In genomic region chr12:120013659-120014380, GRCh38 we compare ENCODE assay signal across 1 cellular context.
TF ChIP-seq lines count a peak whose summit lies in the region.

No MANE protein-coding gene starts in this region.

TF ChIP-seq in HepG2, 621 proteins besides CTCF, POLR2A, EP300 and RAD21 (continued from another document and continues in another):
- TF ChIP-seq ZNF710 (CRISPR knock-in tag; IDR thresholded peaks at IDR 0.05; ENCODE audit: borderline replicate concordance) = no peak
- TF ChIP-seq ZNF564 (CRISPR knock-in tag; IDR thresholded peaks at IDR 0.05) = no peak
- peak; percentile 60; the same call in 1 of the 2 replicates for TF ChIP-seq NFIC (IDR thresholded peaks at IDR 0.05; ENCODE audit: low read length)
- no peak for TF ChIP-seq ZNF407 (CRISPR knock-in tag; IDR thresholded peaks at IDR 0.05; ENCODE audit: not compliant biosample characterization)
- TF ChIP-seq ZNF138 (CRISPR knock-in tag; IDR thresholded peaks at IDR 0.05; ENCODE audit: low read depth) = no peak
- TF ChIP-seq ADNP (CRISPR knock-in tag; IDR thresholded peaks at IDR 0.05) = no peak
- no peak for TF ChIP-seq SIN3B (IDR thresholded peaks at IDR 0.05; ENCODE audit: low read length)
- no peak for TF ChIP-seq MLX (CRISPR knock-in tag; IDR thresholded peaks at IDR 0.05)
- no peak for TF ChIP-seq ISX (CRISPR knock-in tag; conservative IDR thresholded peaks at IDR 0.05)
- no peak for TF ChIP-seq ZSCAN9 (CRISPR knock-in tag; IDR thresholded peaks at IDR 0.05; ENCODE audit: borderline replicate concordance)
- peak; percentile 73; the same call in 1 of the 2 replicates for TF ChIP-seq MIER2 (CRISPR knock-in tag; IDR thresholded peaks at IDR 0.05)
- TF ChIP-seq PHF21A (CRISPR knock-in tag; IDR thresholded peaks at IDR 0.05) = no peak
- no peak for TF ChIP-seq ZFAT (CRISPR knock-in tag; conservative IDR thresholded peaks at IDR 0.05)
- TF ChIP-seq FOXJ3 (CRISPR knock-in tag; IDR thresholded peaks at IDR 0.05; ENCODE audit: borderline replicate concordance) = no peak
- no peak for TF ChIP-seq MYPOP (CRISPR knock-in tag; IDR thresholded peaks at IDR 0.05)
- TF ChIP-seq IKZF4 (CRISPR knock-in tag; IDR thresholded peaks at IDR 0.05; ENCODE audit: borderline replicate concordance, low read depth, not compliant biosample characterization) = no peak
- no peak for TF ChIP-seq ZSCAN29 (CRISPR knock-in tag; conservative IDR thresholded peaks at IDR 0.05)
- TF ChIP-seq ZNF691 (CRISPR knock-in tag; IDR thresholded peaks at IDR 0.05; ENCODE audit: borderline replicate concordance, low read depth) = no peak
- TF ChIP-seq ZSCAN21 (CRISPR knock-in tag; IDR thresholded peaks at IDR 0.05; ENCODE audit: borderline replicate concordance) = no peak
- no peak for TF ChIP-seq MAFK (conservative IDR thresholded peaks at IDR 0.05 in 1 of 2, IDR thresholded peaks at IDR 0.05 in 1 of 2; ENCODE audit: low read length in 2 of 2)
- peak; percentile 89 for TF ChIP-seq NR2F6 (IDR thresholded peaks at IDR 0.05)
- TF ChIP-seq NR2F6 (CRISPR knock-in tag; IDR thresholded peaks at IDR 0.05) = peak; percentile 95
- TF ChIP-seq ZNF12 (CRISPR knock-in tag; IDR thresholded peaks at IDR 0.05) = no peak
- peak; percentile 8; the same call in 1 of the 2 replicates for TF ChIP-seq ZBTB33 (CRISPR knock-in tag; IDR thresholded peaks at IDR 0.05)
- no peak for TF ChIP-seq CBX5 (CRISPR knock-in tag; IDR thresholded peaks at IDR 0.05; ENCODE audit: borderline replicate concordance)
- no peak for TF ChIP-seq SOX6 (IDR thresholded peaks at IDR 0.05)
- peak; percentile 73 for TF ChIP-seq SOX6 (CRISPR knock-in tag; IDR thresholded peaks at IDR 0.05)
- no peak for TF ChIP-seq LCORL (IDR thresholded peaks at IDR 0.05)
- no peak for TF ChIP-seq LCORL (CRISPR knock-in tag; IDR thresholded peaks at IDR 0.05)
- no peak for TF ChIP-seq THAP8 (CRISPR knock-in tag; IDR thresholded peaks at IDR 0.05; ENCODE audit: borderline replicate concordance)
- peak in 1 of 2 experiments; percentile 44; a peak in 1 of 4 replicates for TF ChIP-seq ATF4 (CRISPR knock-in tag; IDR thresholded peaks at IDR 0.05)
- no peak for TF ChIP-seq ZNF766 (CRISPR knock-in tag; IDR thresholded peaks at IDR 0.05; ENCODE audit: borderline replicate concordance)
- TF ChIP-seq PPARG (CRISPR knock-in tag; conservative IDR thresholded peaks at IDR 0.05) = peak; percentile 63; the same call in 1 of the 2 replicates
- no peak for TF ChIP-seq ZNF746 (CRISPR knock-in tag; IDR thresholded peaks at IDR 0.05)
- peak; percentile 58; the same call in 1 of the 2 replicates for TF ChIP-seq ESRRA (CRISPR knock-in tag; IDR thresholded peaks at IDR 0.05; ENCODE audit: low read depth)
- TF ChIP-seq YEATS4 (CRISPR knock-in tag; IDR thresholded peaks at IDR 0.05; ENCODE audit: borderline replicate concordance) = no peak
- TF ChIP-seq DZIP1 (CRISPR knock-in tag; IDR thresholded peaks at IDR 0.05) = no peak
- TF ChIP-seq USF2 (IDR thresholded peaks at IDR 0.05; ENCODE audit: low read depth, low read length) = no peak
- TF ChIP-seq USF2 (CRISPR knock-in tag; IDR thresholded peaks at IDR 0.05; ENCODE audit: borderline replicate concordance) = no peak
- no peak for TF ChIP-seq CREB1 (IDR thresholded peaks at IDR 0.05)
- TF ChIP-seq CREB1 (CRISPR knock-in tag; IDR thresholded peaks at IDR 0.05) = peak; percentile 55; the same call in 1 of the 2 replicates
